12 cellular contexts compared by ENCODE assay signal in the genomic region with DNA sequence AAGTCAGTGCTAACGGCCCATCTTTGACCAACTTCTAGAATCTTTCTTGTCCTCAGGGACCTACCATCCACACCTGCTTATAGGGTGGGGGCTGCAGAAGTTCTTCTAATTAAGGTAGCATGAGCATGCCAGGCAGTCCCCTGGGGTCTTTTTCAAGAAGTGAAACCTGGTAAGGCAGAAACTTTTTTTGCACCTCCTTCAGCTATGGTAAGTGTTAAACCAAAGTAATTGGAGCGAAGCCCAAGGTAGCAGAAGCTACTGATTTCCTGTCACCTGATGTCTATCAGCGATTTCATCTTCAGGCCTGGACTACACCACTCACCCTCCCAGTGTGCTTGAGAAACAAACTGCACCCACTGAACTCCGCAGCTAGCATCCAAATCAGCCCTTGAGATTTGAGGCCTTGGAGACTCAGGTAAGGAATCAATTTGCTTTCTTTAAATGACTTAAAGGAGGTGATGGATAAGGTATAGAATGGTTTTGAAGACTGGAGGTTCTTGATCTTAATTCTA. TPM values are rescaled to one million over a fixed set of nuclear protein-coding genes. Genes with fewer than 3 reads are reported as not detected.
A peak's percentile ranks its signal among the peaks of the same experiment; 100 is the strongest.
DNase-seq lines count a peak whose midpoint lies in the region; ATAC-seq and TF ChIP-seq lines count a peak whose summit lies in the region.
"Had no signal": no experiment of that assay in that cellular context is flagged by ENCODE, and none has a peak within 500 bp of the region (broad histone marks: within the 10 kb centered on the region; RNA-seq: fewer than 3 reads in every experiment).

Gene MS4A1, plus strand, starts transcription at position 317 of the 512 bp plus-strand sequence. CDS start 6,528 bp downstream, outside the sequence.

- H3K9me3 ChIP-seq in mucosa of descending colon (no peaks in the 10 kb centered on the region), right cardiac atrium (ENCODE audit: control insufficient read depth, low read length) (no peaks in the 10 kb centered on the region)

- H3K27ac ChIP-seq in right cardiac atrium (ENCODE audit: low read length): no peak within 1 kb of the TSS
- H3K27ac ChIP-seq: hepatocyte had no signal

- CTCF ChIA-PET in activated CD8-positive, alpha-beta memory T cell treated with anti-CD3 and anti-CD28 coated beads, Interleukin-2, amount 10 ng/mL, durations not matched to agents 7 days and 5 days (lab: Charles Lee): no interaction called here

- H3K4me1 Mint-ChIP-seq in activated CD8-positive, alpha-beta memory T cell treated with anti-CD3 and anti-CD28 coated beads, Interleukin-2, amount 10 ng/mL, durations not matched to agents 7 days and 5 days: peaks cover 2% of the 10 kb centered on the region
- H3K4me1 Mint-ChIP-seq in activated T-cell treated with anti-CD3 and anti-CD28 coated beads, Interleukin-2, amount 50 U/mL, for 72 hours (ENCODE audit: low read depth): peaks cover 5% of the 10 kb centered on the region

- 72% methylated on average over 4 of the region's 4 CpGs for WGBS in right cardiac atrium

- DNase-seq in mucosa of descending colon (no peak), mesenteric fat pad (ENCODE audit: low spot score) (no peak), right cardiac atrium (no peak)
- DNase-seq in activated CD8-positive, alpha-beta memory T cell treated with anti-CD3 and anti-CD28 coated beads, Interleukin-2, amount 10 ng/mL, durations not matched to agents 7 days and 5 days: no peak
- no peak for DNase-seq in activated T-cell treated with anti-CD3 and anti-CD28 coated beads, Interleukin-2, amount 50 U/mL, for 72 hours

- no peak within 1 kb of the TSS for H3K27ac Mint-ChIP-seq in activated CD8-positive, alpha-beta memory T cell treated with anti-CD3 and anti-CD28 coated beads, Interleukin-2, amount 10 ng/mL, durations not matched to agents 7 days and 5 days
- no peak within 1 kb of the TSS for H3K27ac Mint-ChIP-seq in activated T-cell treated with anti-CD3 and anti-CD28 coated beads, Interleukin-2, amount 50 U/mL, for 72 hours

- no peaks in the 10 kb centered on the region for H3K4me1 ChIP-seq in mucosa of descending colon (ENCODE audit: low read depth)
- H3K4me1 ChIP-seq in right cardiac atrium (ENCODE audit: control insufficient read depth, insufficient read depth, low read length): no peaks in the 10 kb centered on the region

- no peaks in the 10 kb centered on the region for H3K36me3 Mint-ChIP-seq in activated CD8-positive, alpha-beta memory T cell treated with anti-CD3 and anti-CD28 coated beads, Interleukin-2, amount 10 ng/mL, durations not matched to agents 7 days and 5 days
- H3K36me3 Mint-ChIP-seq in activated T-cell treated with anti-CD3 and anti-CD28 coated beads, Interleukin-2, amount 50 U/mL, for 72 hours (ENCODE audit: insufficient read depth in 2 of 2): no peaks in the 10 kb centered on the region

- no peaks in the 10 kb centered on the region for H3K27me3 ChIP-seq in right cardiac atrium (ENCODE audit: control insufficient read depth, insufficient read depth)
- H3K27me3 ChIP-seq: hepatocyte had no signal

- no peak within 1 kb of the TSS for H3K4me3 Mint-ChIP-seq in activated CD8-positive, alpha-beta memory T cell treated with anti-CD3 and anti-CD28 coated beads, Interleukin-2, amount 10 ng/mL, durations not matched to agents 7 days and 5 days
- H3K4me3 Mint-ChIP-seq in activated T-cell treated with anti-CD3 and anti-CD28 coated beads, Interleukin-2, amount 50 U/mL, for 72 hours: no peak within 1 kb of the TSS

- no peaks in the 10 kb centered on the region for H3K36me3 ChIP-seq in mucosa of descending colon (ENCODE audit: low read depth)

- ATAC-seq in GM18520 (IDR thresholded peaks at IDR 0.05; ENCODE audit: unreplicated experiment) (peak; percentile 81), GM21515 (IDR thresholded peaks at IDR 0.05; ENCODE audit: unreplicated experiment) (peak; percentile 84), HG03175 (IDR thresholded peaks at IDR 0.05; ENCODE audit: unreplicated experiment) (peak; percentile 87), mucosa of descending colon (peak; percentile 78), right cardiac atrium (no peak)
- ATAC-seq in activated CD8-positive, alpha-beta memory T cell treated with anti-CD3 and anti-CD28 coated beads, Interleukin-2, amount 10 ng/mL, durations not matched to agents 7 days and 5 days: no peak
- no peak for ATAC-seq in activated T-cell treated with anti-CD3 and anti-CD28 coated beads, Interleukin-2, amount 50 U/mL, for 72 hours (replicated peaks in 1 of 2)

- no peak for TF ChIP-seq CTCF in mucosa of descending colon (IDR thresholded peaks at IDR 0.05)

- no peaks in the 10 kb centered on the region for H3K9me3 Mint-ChIP-seq in activated CD8-positive, alpha-beta memory T cell treated with anti-CD3 and anti-CD28 coated beads, Interleukin-2, amount 10 ng/mL, durations not matched to agents 7 days and 5 days (ENCODE audit: low read depth)
- H3K9me3 Mint-ChIP-seq in activated T-cell treated with anti-CD3 and anti-CD28 coated beads, Interleukin-2, amount 50 U/mL, for 72 hours: no peaks in the 10 kb centered on the region

- peaks cover 15% of the 10 kb centered on the region for H3K27me3 Mint-ChIP-seq in activated CD8-positive, alpha-beta memory T cell treated with anti-CD3 and anti-CD28 coated beads, Interleukin-2, amount 10 ng/mL, durations not matched to agents 7 days and 5 days
- peaks cover 16% of the 10 kb centered on the region for H3K27me3 Mint-ChIP-seq in activated T-cell treated with anti-CD3 and anti-CD28 coated beads, Interleukin-2, amount 50 U/mL, for 72 hours (ENCODE audit: low read depth)

- H3K4me3 ChIP-seq in mucosa of descending colon (no peak within 1 kb of the TSS), right cardiac atrium (ENCODE audit: low read length) (no peak within 1 kb of the TSS)
- H3K4me3 ChIP-seq: hepatocyte had no signal

- intact Hi-C loops in mucosa of descending colon (cut with DNase I, micrococcal nuclease) (no loop called here), right cardiac atrium (cut with DNase I) (no loop called here)

RNA-seq across cellular contexts. Expression of gene MS4A1, which starts in this region (rescaled TPM):
- total RNA-seq in mucosa of descending colon: 1 to 10 TPM in 2 of 3 donors, not detected in 1; 1.1 to 2.2 TPM
- total RNA-seq in mesenteric fat pad: 0.22 TPM
- total RNA-seq in right cardiac atrium: under 1 TPM in 1 of 4 donors, not detected in 3; 0.38 TPM
- polyA plus RNA-seq in right cardiac atrium: 0.05 TPM
- not detected for total RNA-seq in activated CD8-positive, alpha-beta memory T cell treated with anti-CD3 and anti-CD28 coated beads, Interleukin-2, amount 10 ng/mL, durations not matched to agents 7 days and 5 days
- 1 to 10 TPM; 1.6 TPM for total RNA-seq in activated T-cell treated with anti-CD3 and anti-CD28 coated beads, Interleukin-2, amount 50 U/mL, for 72 hours
- total RNA-seq: G401, hepatocyte, LHCN-M2 had no signal
- polyA plus RNA-seq: hepatocyte, neural cell had no signal

Comparison
In these comparisons a context has a peak if more than half of its experiments do, and no peak if none do; other contexts are left out.
1. ATAC-seq: peak in GM18520 (single experiment), GM21515 (single experiment), HG03175 (single experiment) and mucosa of descending colon (single experiment); none in right cardiac atrium (0 of 2), activated CD8-positive, alpha-beta memory T cell treated with anti-CD3 and anti-CD28 coated beads, Interleukin-2, amount 10 ng/mL, durations not matched to agents 7 days and 5 days (single experiment) and activated T-cell treated with anti-CD3 and anti-CD28 coated beads, Interleukin-2, amount 50 U/mL, for 72 hours (0 of 2).